Comparison of ENCODE assay signal across 14 cellular contexts in genomic region chr3:71309886-71310285, GRCh38.
DNase-seq lines count a peak whose midpoint lies in the region; ATAC-seq and TF ChIP-seq lines count a peak whose summit lies in the region.
"Had no signal": no experiment of that assay in that cellular context is flagged by ENCODE, and none has a peak within 500 bp of the region (broad histone marks: within the 10 kb centered on the region; RNA-seq: fewer than 3 reads in every experiment).

No MANE protein-coding gene starts in this region.

- peaks cover 8 to 57% of the 10 kb centered on the region in 2 donors for H3K4me1 ChIP-seq in naive thymus-derived CD4-positive, alpha-beta T cell (ENCODE audit: control insufficient read depth in 2 of 2, insufficient read depth in 2 of 2, low read length in 2 of 2)
- peaks cover 11% of the 10 kb centered on the region for H3K4me1 ChIP-seq in A673 (ENCODE audit: insufficient read depth, low read length, poor library complexity, severe bottlenecking)
- H3K4me1 ChIP-seq: BLaER1 treated with 17β-estradiol and CSF1 and Interleukin-3, amounts not matched to agents 10 nM and 100 nM; breast epithelium had no signal

- H3K4me1 Mint-ChIP-seq in activated naive CD8-positive, alpha-beta T cell treated with anti-CD3 and anti-CD28 coated beads for 36 hours = peaks cover 67% of the 10 kb centered on the region
- peaks cover 35 to 87% (median 72%) of the 10 kb centered on the region in 7 donors for H3K4me1 Mint-ChIP-seq in naive thymus-derived CD4-positive, alpha-beta T cell

- H3K4me3 ChIP-seq in AG10803 (ENCODE audit: low read length) = no peak overlapping the region
- no peak overlapping the region for H3K4me3 ChIP-seq in naive thymus-derived CD4-positive, alpha-beta T cell (ENCODE audit: low read length)
- H3K4me3 ChIP-seq in A673 (ENCODE audit: low read depth, low read length, poor library complexity, severe bottlenecking) = no peak overlapping the region
- H3K4me3 ChIP-seq: BLaER1 treated with 17β-estradiol and CSF1 and Interleukin-3, amounts not matched to agents 10 nM and 100 nM; breast epithelium had no signal

- H3K27ac Mint-ChIP-seq in activated naive CD8-positive, alpha-beta T cell treated with anti-CD3 and anti-CD28 coated beads for 36 hours = peak overlapping the region; percentile 92
- H3K27ac Mint-ChIP-seq in naive thymus-derived CD4-positive, alpha-beta T cell = peak overlapping the region in 7 of 9 donors; percentile 82 to 98 (median 97)

- CTCF ChIA-PET in naive thymus-derived CD4-positive, alpha-beta T cell (lab: Charles Lee) = interaction anchor here (0.7 kb wide), 1 partner anchor 166 kb away, joined by 5 read pairs; no protein-coding TSS in a partner anchor
- CTCF ChIA-PET in A673 (lab: Charles Lee) = no interaction called here

- DNase-seq in AG10803 (ENCODE audit: low read depth) = peak; percentile 61
- peak; percentile 36 for DNase-seq in EL
- no peak for DNase-seq in activated naive CD8-positive, alpha-beta T cell treated with anti-CD3 and anti-CD28 coated beads for 36 hours
- no peak for DNase-seq in naive thymus-derived CD4-positive, alpha-beta T cell
- DNase-seq in NCI-H1048 (lab: John Stamatoyannopoulos, UW) = no peak
- no peak for DNase-seq in A673 (ENCODE audit: low spot score)
- DNase-seq: activated effector memory CD4-positive, alpha-beta T cell treated with Interleukin-2 at 50 U/mL for 16 hours; DMS79 treated with DMSO at 0.1 percent for 48 hours; NCI-H2081 had no signal

- BruUV-seq in A673 (replicated peaks; lab: Mats Ljungman, UMichigan) = no TSS peak

- POLR2A ChIA-PET in naive thymus-derived CD4-positive, alpha-beta T cell (lab: Charles Lee) = interaction anchor here (0.7 to 0.8 kb wide), 2 partner anchors 81 to 137 kb away, joined by 4 to 5 read pairs; no protein-coding TSS in a partner anchor
- POLR2A ChIA-PET in A673 (lab: Charles Lee; ENCODE audit: low non-redundant PET) = no interaction called here

- H3K27ac ChIP-seq in naive thymus-derived CD4-positive, alpha-beta T cell (ENCODE audit: low read depth, low read length) = peak overlapping the region; percentile 90
- no peak overlapping the region for H3K27ac ChIP-seq in A673 (ENCODE audit: low read depth, low read length, poor library complexity, severe bottlenecking)
- H3K27ac ChIP-seq: BLaER1 treated with 17β-estradiol and CSF1 and Interleukin-3, amounts not matched to agents 10 nM and 100 nM; parathyroid adenoma had no signal

- H3K27me3 Mint-ChIP-seq in activated naive CD8-positive, alpha-beta T cell treated with anti-CD3 and anti-CD28 coated beads for 36 hours = no peaks in the 10 kb centered on the region
- H3K27me3 Mint-ChIP-seq in naive thymus-derived CD4-positive, alpha-beta T cell = peaks cover 0 to 35% (median 0%) of the 10 kb centered on the region in 5 donors
- H3K27me3 Mint-ChIP-seq: effector memory CD8-positive, alpha-beta T cell had no signal

- H3K4me3 Mint-ChIP-seq in activated naive CD8-positive, alpha-beta T cell treated with anti-CD3 and anti-CD28 coated beads for 36 hours = no peak overlapping the region
- H3K4me3 Mint-ChIP-seq in naive thymus-derived CD4-positive, alpha-beta T cell = peak overlapping the region in 8 of 10 donors; percentile 27 to 84 (median 72)

- peaks cover 28% of the 10 kb centered on the region for H3K36me3 Mint-ChIP-seq in activated naive CD8-positive, alpha-beta T cell treated with anti-CD3 and anti-CD28 coated beads for 36 hours
- H3K36me3 Mint-ChIP-seq in naive thymus-derived CD4-positive, alpha-beta T cell = peaks cover 0 to 19% (median 5%) of the 10 kb centered on the region in 5 donors

- TF ChIP-seq CTCF in AG10803 (conservative IDR thresholded peaks at IDR 0.05; ENCODE audit: low read length) = no peak
- TF ChIP-seq CTCF in A673 (conservative IDR thresholded peaks at IDR 0.05; ENCODE audit: low read depth, low read length) = no peak

- intact Hi-C loops in naive thymus-derived CD4-positive, alpha-beta T cell (cut with micrococcal nuclease) = loop anchor here (1.0 to 10.0 kb wide), 6 partner anchors 8 to 755 kb away; partner anchors contain the start of gene FOXP1 (in 1 of the 2)
- intact Hi-C loops in A673 (cut with micrococcal nuclease; ENCODE audit: unreplicated experiment) = loop anchor here (5.0 to 10.0 kb wide), 2 partner anchors 277 to 755 kb away; no protein-coding TSS in a partner anchor

- ATAC-seq in naive thymus-derived CD4-positive, alpha-beta T cell = no peak
- no peak for ATAC-seq in HG03175 (IDR thresholded peaks at IDR 0.05; ENCODE audit: unreplicated experiment)

- H3K36me3 ChIP-seq in naive thymus-derived CD4-positive, alpha-beta T cell (ENCODE audit: control insufficient read depth in 2 of 3, insufficient read depth in 3 of 3, low read length in 3 of 3) = no peaks in the 10 kb centered on the region
- no peaks in the 10 kb centered on the region for H3K36me3 ChIP-seq in A673 (ENCODE audit: insufficient read depth, low read length, poor library complexity, severe bottlenecking)
- H3K36me3 ChIP-seq: BLaER1 treated with 17β-estradiol and CSF1 and Interleukin-3, amounts not matched to agents 10 nM and 100 nM; breast epithelium had no signal

- no peaks in the 10 kb centered on the region for H3K9me3 ChIP-seq in naive thymus-derived CD4-positive, alpha-beta T cell (ENCODE audit: control insufficient read depth in 2 of 3, low read length in 3 of 3)
- H3K9me3 ChIP-seq in A673 (ENCODE audit: low read depth, low read length, poor library complexity, severe bottlenecking) = no peaks in the 10 kb centered on the region
- H3K9me3 ChIP-seq: BLaER1 treated with 17β-estradiol and CSF1 and Interleukin-3, amounts not matched to agents 10 nM and 100 nM; breast epithelium had no signal

- no peaks in the 10 kb centered on the region for H3K27me3 ChIP-seq in naive thymus-derived CD4-positive, alpha-beta T cell (ENCODE audit: control insufficient read depth in 2 of 2, insufficient read depth in 2 of 2, low read length in 2 of 2)
- no peaks in the 10 kb centered on the region for H3K27me3 ChIP-seq in A673 (replicated peaks; ENCODE audit: insufficient read depth, low read depth, low read length, poor library complexity)
- H3K27me3 ChIP-seq: breast epithelium had no signal

- H3K9me3 Mint-ChIP-seq in activated naive CD8-positive, alpha-beta T cell treated with anti-CD3 and anti-CD28 coated beads for 36 hours = no peaks in the 10 kb centered on the region
- H3K9me3 Mint-ChIP-seq in naive thymus-derived CD4-positive, alpha-beta T cell = no peaks in the 10 kb centered on the region
- H3K9me3 Mint-ChIP-seq: effector memory CD8-positive, alpha-beta T cell had no signal

Comparison
In these comparisons a context has a peak if more than half of its experiments do, and no peak if none do; other contexts are left out.
1. DNase-seq: peak in AG10803 (single experiment) and EL (single experiment); none in activated naive CD8-positive, alpha-beta T cell treated with anti-CD3 and anti-CD28 coated beads for 36 hours (single experiment), naive thymus-derived CD4-positive, alpha-beta T cell (0 of 9), NCI-H1048 (single experiment) and A673 (single experiment).